8 cellular contexts compared by ENCODE assay signal in genomic region chr6:148440877-148441453, GRCh38.
A peak's percentile ranks its signal among the peaks of the same experiment; 100 is the strongest.
DNase-seq lines count a peak whose midpoint lies in the region; ATAC-seq and TF ChIP-seq lines count a peak whose summit lies in the region.

No MANE protein-coding gene starts in this region.

- TF ChIP-seq CTCF in mucosa of descending colon (IDR thresholded peaks at IDR 0.05) = no peak

- no peaks in the 10 kb centered on the region for H3K9me3 ChIP-seq in mucosa of descending colon

- no peak overlapping the region for H3K4me3 ChIP-seq in mucosa of descending colon

- peak; percentile 14 for ATAC-seq in mucosa of descending colon
- ATAC-seq in GM18517 (IDR thresholded peaks at IDR 0.05; ENCODE audit: unreplicated experiment) = no peak
- ATAC-seq in HG02571 (IDR thresholded peaks at IDR 0.05; ENCODE audit: unreplicated experiment) = no peak

- H3K36me3 ChIP-seq in mucosa of descending colon (ENCODE audit: low read depth) = no peaks in the 10 kb centered on the region

- intact Hi-C loops in mucosa of descending colon (cut with DNase I, micrococcal nuclease) = no loop called here

- DNase-seq in AG20443 (ENCODE audit: low spot score) = peak; percentile 88
- DNase-seq in NCI-H1048 (lab: John Stamatoyannopoulos, UW) = peak; percentile 62
- DNase-seq in dedifferentiated amniotic fluid mesenchymal stem cell (ENCODE audit: extremely low spot score) = peak; percentile 94
- DNase-seq in mucosa of descending colon = no peak
- DNase-seq in AML-193 (lab: John Stamatoyannopoulos, UW) = no peak
- DNase-seq in NCI-H2227 treated with DMSO at 0.1 percent for 48 hours (lab: John Stamatoyannopoulos, UW) = no peak

- H3K4me1 ChIP-seq in mucosa of descending colon (ENCODE audit: low read depth) = no peaks in the 10 kb centered on the region

Comparison
In these comparisons a context has a peak if more than half of its experiments do, and no peak if none do; other contexts are left out.
1. DNase-seq: peak in AG20443 (single experiment), NCI-H1048 (single experiment) and dedifferentiated amniotic fluid mesenchymal stem cell (single experiment); none in mucosa of descending colon (0 of 3), AML-193 (0 of 2) and NCI-H2227 treated with DMSO at 0.1 percent for 48 hours (single experiment).